ENCODE assay signal across 1 cellular context in genomic region chr12:46516933-46517578, GRCh38.
A peak's percentile ranks its signal among the peaks of the same experiment; 100 is the strongest.
TF ChIP-seq lines count a peak whose summit lies in the region.

No MANE protein-coding gene starts in this region.

TF ChIP-seq in GM12878, 131 proteins besides CTCF, POLR2A, EP300 and RAD21 (continued from another document):
- TF ChIP-seq ZNF24 (IDR thresholded peaks at IDR 0.05) (no peak), HSF1 (IDR thresholded peaks at IDR 0.05; ENCODE audit: low read depth, low read length) (no peak), EED (IDR thresholded peaks at IDR 0.05; ENCODE audit: low read depth) (peak; percentile 15; the same call in 1 of the 2 replicates), MTA2 (IDR thresholded peaks at IDR 0.05; ENCODE audit: low read depth) (peak; percentile 46; the same call in 1 of the 2 replicates), RBBP5 (conservative IDR thresholded peaks at IDR 0.05) (no peak), RB1 (IDR thresholded peaks at IDR 0.05; ENCODE audit: borderline replicate concordance) (no peak), HDAC6 (IDR thresholded peaks at IDR 0.05; ENCODE audit: unreplicated experiment) (no peak), BRCA1 (IDR thresholded peaks at IDR 0.05; ENCODE audit: low read depth, low read length) (no peak), RUNX3 (IDR thresholded peaks at IDR 0.05; ENCODE audit: low read length) (peak; percentile 46), GATAD2B (conservative IDR thresholded peaks at IDR 0.05; ENCODE audit: low read depth) (no peak), NR2C1 (IDR thresholded peaks at IDR 0.05) (no peak), FOXM1 (IDR thresholded peaks at IDR 0.05; ENCODE audit: low read depth, low read length) (no peak), ATF7 (IDR thresholded peaks at IDR 0.05; ENCODE audit: low read depth) (peak; percentile 66), GABPA (IDR thresholded peaks at IDR 0.05; ENCODE audit: low read depth) (no peak), PML (IDR thresholded peaks at IDR 0.05; ENCODE audit: low read length) (no peak; the same call in 1 of the 2 replicates), SRF (IDR thresholded peaks at IDR 0.05; ENCODE audit: low read depth in 2 of 2, low read length in 2 of 2) (no peak), SIX5 (IDR thresholded peaks at IDR 0.05; ENCODE audit: low read depth, low read length, severe bottlenecking) (no peak), PKNOX1 (IDR thresholded peaks at IDR 0.05) (no peak), CBX5 (IDR thresholded peaks at IDR 0.05; ENCODE audit: low read depth) (no peak), SREBF1 (IDR thresholded peaks at IDR 0.05; ENCODE audit: low read length) (no peak), TCF7 (IDR thresholded peaks at IDR 0.05; ENCODE audit: borderline replicate concordance) (no peak), MYB (IDR thresholded peaks at IDR 0.05; ENCODE audit: borderline replicate concordance, low read depth, low read length) (no peak), PAX8 (IDR thresholded peaks at IDR 0.05) (no peak), EGR1 (IDR thresholded peaks at IDR 0.05; ENCODE audit: borderline replicate concordance in 1 of 2, low read depth in 2 of 2, low read length in 2 of 2) (no peak), DPF2 (IDR thresholded peaks at IDR 0.05) (no peak), FOS (IDR thresholded peaks at IDR 0.05; ENCODE audit: borderline replicate concordance, extremely low read depth, insufficient read length) (no peak), JUNB (IDR thresholded peaks at IDR 0.05) (peak; percentile 35), WRNIP1 (IDR thresholded peaks at IDR 0.05; ENCODE audit: borderline replicate concordance, low read depth, low read length) (no peak), POLR2AphosphoS5 (IDR thresholded peaks at IDR 0.05; ENCODE audit: low read length) (peak; percentile 73), PAX5 (IDR thresholded peaks at IDR 0.05; ENCODE audit: borderline replicate concordance, low read depth, low read length) (peak; percentile 52; the same call in 1 of the 2 replicates), NBN (IDR thresholded peaks at IDR 0.05) (no peak; the same call in 1 of the 2 replicates), ESRRA (IDR thresholded peaks at IDR 0.05; ENCODE audit: low read length) (no peak), ZNF622 (IDR thresholded peaks at IDR 0.05) (no peak), SUPT20H (IDR thresholded peaks at IDR 0.05; ENCODE audit: borderline replicate concordance, control insufficient read depth, low read depth, low read length) (no peak), MTA3 (IDR thresholded peaks at IDR 0.05; ENCODE audit: borderline replicate concordance, low read length) (no peak), TBL1XR1 (IDR thresholded peaks at IDR 0.05; ENCODE audit: low read depth, low read length) (no peak), SMAD1 (IDR thresholded peaks at IDR 0.05; ENCODE audit: low read depth, partially characterized antibody) (no peak), SREBF2 (IDR thresholded peaks at IDR 0.05; ENCODE audit: low read length) (no peak)
- TF ChIP-seq, protein P1, sequence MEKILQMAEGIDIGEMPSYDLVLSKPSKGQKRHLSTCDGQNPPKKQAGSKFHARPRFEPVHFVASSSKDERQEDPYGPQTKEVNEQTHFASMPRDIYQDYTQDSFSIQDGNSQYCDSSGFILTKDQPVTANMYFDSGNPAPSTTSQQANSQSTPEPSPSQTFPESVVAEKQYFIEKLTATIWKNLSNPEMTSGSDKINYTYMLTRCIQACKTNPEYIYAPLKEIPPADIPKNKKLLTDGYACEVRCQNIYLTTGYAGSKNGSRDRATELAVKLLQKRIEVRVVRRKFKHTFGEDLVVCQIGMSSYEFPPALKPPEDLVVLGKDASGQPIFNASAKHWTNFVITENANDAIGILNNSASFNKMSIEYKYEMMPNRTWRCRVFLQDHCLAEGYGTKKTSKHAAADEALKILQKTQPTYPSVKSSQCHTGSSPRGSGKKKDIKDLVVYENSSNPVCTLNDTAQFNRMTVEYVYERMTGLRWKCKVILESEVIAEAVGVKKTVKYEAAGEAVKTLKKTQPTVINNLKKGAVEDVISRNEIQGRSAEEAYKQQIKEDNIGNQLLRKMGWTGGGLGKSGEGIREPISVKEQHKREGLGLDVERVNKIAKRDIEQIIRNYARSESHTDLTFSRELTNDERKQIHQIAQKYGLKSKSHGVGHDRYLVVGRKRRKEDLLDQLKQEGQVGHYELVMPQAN (conservative IDR thresholded peaks at IDR 0.05): no peak
- TF ChIP-seq, protein P2, sequence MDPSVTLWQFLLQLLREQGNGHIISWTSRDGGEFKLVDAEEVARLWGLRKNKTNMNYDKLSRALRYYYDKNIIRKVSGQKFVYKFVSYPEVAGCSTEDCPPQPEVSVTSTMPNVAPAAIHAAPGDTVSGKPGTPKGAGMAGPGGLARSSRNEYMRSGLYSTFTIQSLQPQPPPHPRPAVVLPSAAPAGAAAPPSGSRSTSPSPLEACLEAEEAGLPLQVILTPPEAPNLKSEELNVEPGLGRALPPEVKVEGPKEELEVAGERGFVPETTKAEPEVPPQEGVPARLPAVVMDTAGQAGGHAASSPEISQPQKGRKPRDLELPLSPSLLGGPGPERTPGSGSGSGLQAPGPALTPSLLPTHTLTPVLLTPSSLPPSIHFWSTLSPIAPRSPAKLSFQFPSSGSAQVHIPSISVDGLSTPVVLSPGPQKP (IDR thresholded peaks at IDR 0.05; ENCODE audit: low read depth, low read length): no peak
- TF ChIP-seq, protein P3, sequence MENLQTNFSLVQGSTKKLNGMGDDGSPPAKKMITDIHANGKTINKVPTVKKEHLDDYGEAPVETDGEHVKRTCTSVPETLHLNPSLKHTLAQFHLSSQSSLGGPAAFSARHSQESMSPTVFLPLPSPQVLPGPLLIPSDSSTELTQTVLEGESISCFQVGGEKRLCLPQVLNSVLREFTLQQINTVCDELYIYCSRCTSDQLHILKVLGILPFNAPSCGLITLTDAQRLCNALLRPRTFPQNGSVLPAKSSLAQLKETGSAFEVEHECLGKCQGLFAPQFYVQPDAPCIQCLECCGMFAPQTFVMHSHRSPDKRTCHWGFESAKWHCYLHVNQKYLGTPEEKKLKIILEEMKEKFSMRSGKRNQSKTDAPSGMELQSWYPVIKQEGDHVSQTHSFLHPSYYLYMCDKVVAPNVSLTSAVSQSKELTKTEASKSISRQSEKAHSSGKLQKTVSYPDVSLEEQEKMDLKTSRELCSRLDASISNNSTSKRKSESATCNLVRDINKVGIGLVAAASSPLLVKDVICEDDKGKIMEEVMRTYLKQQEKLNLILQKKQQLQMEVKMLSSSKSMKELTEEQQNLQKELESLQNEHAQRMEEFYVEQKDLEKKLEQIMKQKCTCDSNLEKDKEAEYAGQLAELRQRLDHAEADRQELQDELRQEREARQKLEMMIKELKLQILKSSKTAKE (IDR thresholded peaks at IDR 0.05; ENCODE audit: low read depth, poor library complexity, severe bottlenecking): no peak
- TF ChIP-seq, protein P4, sequence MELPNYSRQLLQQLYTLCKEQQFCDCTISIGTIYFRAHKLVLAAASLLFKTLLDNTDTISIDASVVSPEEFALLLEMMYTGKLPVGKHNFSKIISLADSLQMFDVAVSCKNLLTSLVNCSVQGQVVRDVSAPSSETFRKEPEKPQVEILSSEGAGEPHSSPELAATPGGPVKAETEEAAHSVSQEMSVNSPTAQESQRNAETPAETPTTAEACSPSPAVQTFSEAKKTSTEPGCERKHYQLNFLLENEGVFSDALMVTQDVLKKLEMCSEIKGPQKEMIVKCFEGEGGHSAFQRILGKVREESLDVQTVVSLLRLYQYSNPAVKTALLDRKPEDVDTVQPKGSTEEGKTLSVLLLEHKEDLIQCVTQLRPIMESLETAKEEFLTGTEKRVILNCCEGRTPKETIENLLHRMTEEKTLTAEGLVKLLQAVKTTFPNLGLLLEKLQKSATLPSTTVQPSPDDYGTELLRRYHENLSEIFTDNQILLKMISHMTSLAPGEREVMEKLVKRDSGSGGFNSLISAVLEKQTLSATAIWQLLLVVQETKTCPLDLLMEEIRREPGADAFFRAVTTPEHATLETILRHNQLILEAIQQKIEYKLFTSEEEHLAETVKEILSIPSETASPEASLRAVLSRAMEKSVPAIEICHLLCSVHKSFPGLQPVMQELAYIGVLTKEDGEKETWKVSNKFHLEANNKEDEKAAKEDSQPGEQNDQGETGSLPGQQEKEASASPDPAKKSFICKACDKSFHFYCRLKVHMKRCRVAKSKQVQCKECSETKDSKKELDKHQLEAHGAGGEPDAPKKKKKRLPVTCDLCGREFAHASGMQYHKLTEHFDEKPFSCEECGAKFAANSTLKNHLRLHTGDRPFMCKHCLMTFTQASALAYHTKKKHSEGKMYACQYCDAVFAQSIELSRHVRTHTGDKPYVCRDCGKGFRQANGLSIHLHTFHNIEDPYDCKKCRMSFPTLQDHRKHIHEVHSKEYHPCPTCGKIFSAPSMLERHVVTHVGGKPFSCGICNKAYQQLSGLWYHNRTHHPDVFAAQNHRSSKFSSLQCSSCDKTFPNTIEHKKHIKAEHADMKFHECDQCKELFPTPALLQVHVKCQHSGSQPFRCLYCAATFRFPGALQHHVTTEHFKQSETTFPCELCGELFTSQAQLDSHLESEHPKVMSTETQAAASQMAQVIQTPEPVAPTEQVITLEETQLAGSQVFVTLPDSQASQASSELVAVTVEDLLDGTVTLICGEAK (IDR thresholded peaks at IDR 0.05; ENCODE audit: borderline replicate concordance): no peak
- TF ChIP-seq, protein P5, sequence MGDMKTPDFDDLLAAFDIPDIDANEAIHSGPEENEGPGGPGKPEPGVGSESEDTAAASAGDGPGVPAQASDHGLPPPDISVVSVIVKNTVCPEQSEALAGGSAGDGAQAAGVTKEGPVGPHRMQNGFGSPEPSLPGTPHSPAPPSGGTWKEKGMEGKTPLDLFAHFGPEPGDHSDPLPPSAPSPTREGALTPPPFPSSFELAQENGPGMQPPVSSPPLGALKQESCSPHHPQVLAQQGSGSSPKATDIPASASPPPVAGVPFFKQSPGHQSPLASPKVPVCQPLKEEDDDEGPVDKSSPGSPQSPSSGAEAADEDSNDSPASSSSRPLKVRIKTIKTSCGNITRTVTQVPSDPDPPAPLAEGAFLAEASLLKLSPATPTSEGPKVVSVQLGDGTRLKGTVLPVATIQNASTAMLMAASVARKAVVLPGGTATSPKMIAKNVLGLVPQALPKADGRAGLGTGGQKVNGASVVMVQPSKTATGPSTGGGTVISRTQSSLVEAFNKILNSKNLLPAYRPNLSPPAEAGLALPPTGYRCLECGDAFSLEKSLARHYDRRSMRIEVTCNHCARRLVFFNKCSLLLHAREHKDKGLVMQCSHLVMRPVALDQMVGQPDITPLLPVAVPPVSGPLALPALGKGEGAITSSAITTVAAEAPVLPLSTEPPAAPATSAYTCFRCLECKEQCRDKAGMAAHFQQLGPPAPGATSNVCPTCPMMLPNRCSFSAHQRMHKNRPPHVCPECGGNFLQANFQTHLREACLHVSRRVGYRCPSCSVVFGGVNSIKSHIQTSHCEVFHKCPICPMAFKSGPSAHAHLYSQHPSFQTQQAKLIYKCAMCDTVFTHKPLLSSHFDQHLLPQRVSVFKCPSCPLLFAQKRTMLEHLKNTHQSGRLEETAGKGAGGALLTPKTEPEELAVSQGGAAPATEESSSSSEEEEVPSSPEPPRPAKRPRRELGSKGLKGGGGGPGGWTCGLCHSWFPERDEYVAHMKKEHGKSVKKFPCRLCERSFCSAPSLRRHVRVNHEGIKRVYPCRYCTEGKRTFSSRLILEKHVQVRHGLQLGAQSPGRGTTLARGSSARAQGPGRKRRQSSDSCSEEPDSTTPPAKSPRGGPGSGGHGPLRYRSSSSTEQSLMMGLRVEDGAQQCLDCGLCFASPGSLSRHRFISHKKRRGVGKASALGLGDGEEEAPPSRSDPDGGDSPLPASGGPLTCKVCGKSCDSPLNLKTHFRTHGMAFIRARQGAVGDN (IDR thresholded peaks at IDR 0.05): peak; percentile 34; the same call in 1 of the 2 replicates
